In genomic region chr15:80840173-80841130, GRCh38 we compare ENCODE assay signal across 15 cellular contexts.
"Had no signal": no experiment of that assay in that cellular context is flagged by ENCODE, and none has a peak within 500 bp of the region (broad histone marks: within the 10 kb centered on the region; RNA-seq: fewer than 3 reads in every experiment).

No MANE protein-coding gene starts in this region.

- H3K4me3 Mint-ChIP-seq: activated naive CD8-positive, alpha-beta T cell treated with anti-CD3 and anti-CD28 coated beads for 36 hours; activated T-cell treated with anti-CD3 and anti-CD28 coated beads, Interleukin-2, amount 50 U/mL, for 4 hours; mesothelial cell of epicardium; naive B cell had no signal

- H3K79me2 ChIP-seq: hepatocyte had no signal

- H3K36me3 ChIP-seq: sigmoid colon, suprapubic skin, upper lobe of right lung had no signal

- ATAC-seq: activated T-cell treated with anti-CD3 and anti-CD28 coated beads, Interleukin-2, amount 50 U/mL, for 4 hours had no signal

- H3K4me3 ChIP-seq: hepatocyte, sigmoid colon, suprapubic skin, upper lobe of right lung had no signal

- H3K9me3 ChIP-seq: sigmoid colon, suprapubic skin, upper lobe of right lung had no signal

- H3K27ac Mint-ChIP-seq: activated naive CD8-positive, alpha-beta T cell treated with anti-CD3 and anti-CD28 coated beads for 36 hours; mesothelial cell of epicardium; naive B cell had no signal

- H3K9me3 Mint-ChIP-seq: activated naive CD8-positive, alpha-beta T cell treated with anti-CD3 and anti-CD28 coated beads for 36 hours; activated T-cell treated with anti-CD3 and anti-CD28 coated beads, Interleukin-2, amount 50 U/mL, for 4 hours; mesothelial cell of epicardium; naive B cell had no signal

- H3K27me3 ChIP-seq: hepatocyte, sigmoid colon, upper lobe of right lung had no signal

- H3K36me3 Mint-ChIP-seq: activated naive CD8-positive, alpha-beta T cell treated with anti-CD3 and anti-CD28 coated beads for 36 hours; mesothelial cell of epicardium; naive B cell had no signal

- H3K27ac ChIP-seq: hepatocyte, suprapubic skin, upper lobe of right lung had no signal

- H3K4me1 ChIP-seq: upper lobe of right lung had no signal

- H2AFZ ChIP-seq: hepatocyte had no signal

- DNase-seq: activated CD4-positive, alpha-beta T cell treated with anti-CD3 and anti-CD28 coated beads, Interleukin-2, amount 50 U/mL, for 4 hours; activated CD4-positive, CD25-positive, alpha-beta regulatory T cell treated with anti-CD3 and anti-CD28 coated beads, Interleukin-2, amount 50 U/mL, for 72 hours; activated gamma-delta T cell treated with Interleukin-2 at 50 U/mL for 16 hours; activated naive CD8-positive, alpha-beta T cell treated with anti-CD3 and anti-CD28 coated beads for 36 hours; activated T-cell treated with anti-CD3 and anti-CD28 coated beads, Interleukin-2, amount 50 U/mL, for 4 hours; kidney; naive B cell; sigmoid colon; stimulated activated CD4-positive, alpha-beta T cell treated with anti-CD3 and anti-CD28 coated beads, Interleukin-12 subunit alpha, Interleukin-12 subunit beta, amount 100 ng/mL, for 4 hours; stimulated activated naive CD4-positive, alpha-beta T cell treated with Interleukin-2 at 50 U/mL for 16 hours; SW 1271; upper lobe of right lung had no signal

- H3K4me2 ChIP-seq: hepatocyte had no signal

- H3K4me1 Mint-ChIP-seq: activated naive CD8-positive, alpha-beta T cell treated with anti-CD3 and anti-CD28 coated beads for 36 hours; mesothelial cell of epicardium; naive B cell had no signal
